Comparison of ENCODE assay signal across 8 cellular contexts in the genomic region with DNA sequence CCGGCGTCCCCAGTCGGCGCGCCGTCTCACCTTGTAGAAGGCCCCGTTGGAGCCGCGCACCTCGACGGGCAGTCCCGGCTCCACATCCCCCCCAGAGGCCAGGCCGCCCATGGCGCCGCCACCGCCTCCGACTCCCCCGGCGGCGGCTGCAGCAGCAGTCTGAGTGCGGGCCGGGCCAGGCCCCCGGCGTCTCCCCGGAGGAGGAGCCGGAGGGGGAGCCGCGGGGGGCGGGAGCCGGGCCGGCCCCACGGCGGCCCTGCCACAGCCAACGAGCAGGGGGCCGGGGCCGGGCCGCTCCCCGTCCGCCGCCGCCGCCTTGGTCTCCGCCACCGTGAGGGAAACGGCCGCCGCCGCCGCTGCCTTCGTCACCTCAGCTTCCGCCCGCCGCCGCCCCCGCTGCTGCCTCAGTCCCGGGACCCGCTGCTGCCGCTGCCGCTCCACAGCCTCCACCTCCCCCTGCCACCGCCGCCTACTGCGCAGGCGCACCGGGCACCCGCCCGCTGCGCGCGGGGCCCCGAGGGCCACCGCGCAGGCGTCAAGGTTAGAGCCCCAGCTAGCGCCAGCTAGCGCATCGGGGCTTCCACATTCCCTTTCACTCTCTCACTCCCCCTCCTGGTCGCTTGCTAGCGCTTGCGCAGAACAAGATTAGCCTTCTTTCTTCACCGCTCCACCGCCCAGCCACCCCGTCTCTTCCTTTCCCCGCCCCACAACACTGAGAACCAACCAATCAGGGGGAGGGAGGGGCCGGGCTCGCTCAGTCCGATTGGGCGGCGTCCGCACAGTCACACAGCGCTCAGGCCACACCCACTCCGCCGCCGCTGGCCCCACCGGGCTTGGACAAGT. TPM values are rescaled to one million over a fixed set of nuclear protein-coding genes. Genes with fewer than 3 reads are reported as not detected.
DNase-seq lines count a peak whose midpoint lies in the region; ATAC-seq and TF ChIP-seq lines count a peak whose summit lies in the region.

Gene FXR2 (minus strand): TSS at position 476 of the 843 bp plus-strand sequence. CDS start 365 bp downstream, at position 111.

- H3K9ac ChIP-seq in smooth muscle cell (ENCODE audit: low read depth): peak within 1 kb of the TSS; percentile 83

- peak within 1 kb of the TSS; percentile 47 for H2AFZ ChIP-seq in smooth muscle cell (ENCODE audit: low read depth)

- H3F3A ChIP-seq in smooth muscle cell (ENCODE audit: low read depth): no peaks in the 10 kb centered on the region

- TF ChIP-seq CTCF in WTC11 (IDR thresholded peaks at IDR 0.05): peak; percentile 36; the same call in 1 of the 2 replicates
- peak; percentile 72 for TF ChIP-seq CTCF in cardiac fibroblast (IDR thresholded peaks at IDR 0.05; ENCODE audit: low read depth, low read length)
- peak; percentile 43 for TF ChIP-seq CTCF in smooth muscle cell (IDR thresholded peaks at IDR 0.05; ENCODE audit: borderline replicate concordance, insufficient read depth, poor library complexity, severe bottlenecking)

- no peaks in the 10 kb centered on the region for H3K9me3 ChIP-seq in smooth muscle cell (replicated peaks; ENCODE audit: low read depth)

- H3K4me3 ChIP-seq in cardiac fibroblast (replicated peaks in 1 of 2; ENCODE audit: low read depth in 2 of 2, low read length in 2 of 2) (peak within 1 kb of the TSS; percentile 83 to 86), smooth muscle cell (peak within 1 kb of the TSS; percentile 58)

- ATAC-seq in GM18909 (IDR thresholded peaks at IDR 0.05; ENCODE audit: poor library complexity, unreplicated experiment): peak; percentile 89
- ATAC-seq in HG03175 (IDR thresholded peaks at IDR 0.05; ENCODE audit: unreplicated experiment): peak; percentile 91
- ATAC-seq in WTC11: peak; percentile 96

- no peaks in the 10 kb centered on the region for H3K36me3 ChIP-seq in smooth muscle cell (ENCODE audit: low read depth)

- peaks cover 22% of the 10 kb centered on the region for H3K4me1 Mint-ChIP-seq in WTC11

- H3K36me3 Mint-ChIP-seq in WTC11: peaks cover 6% of the 10 kb centered on the region; the same call in 1 of the 2 replicates

- no peaks in the 10 kb centered on the region for H3K27me3 Mint-ChIP-seq in WTC11 (ENCODE audit: low read depth)

- H4K20me1 ChIP-seq in smooth muscle cell (ENCODE audit: low read depth): peaks cover 43% of the 10 kb centered on the region

- CTCF ChIA-PET in WTC11 (lab: Charles Lee): interaction anchor here (0.9 to 3.5 kb wide), 22 partner anchors 13 to 376 kb away, joined by 3 to 47 read pairs (median 6); partner anchors contain the start of genes ATP1B2, DNAH2, MPDU1 and SAT2

- peak within 1 kb of the TSS; percentile 68 for H3K27ac ChIP-seq in smooth muscle cell (ENCODE audit: low read depth)

- H3K27ac Mint-ChIP-seq in WTC11: peak within 1 kb of the TSS; percentile 99

- peak within 1 kb of the TSS; percentile 83 for H3K4me3 Mint-ChIP-seq in WTC11

- no peaks in the 10 kb centered on the region for H3K27me3 ChIP-seq in smooth muscle cell (ENCODE audit: low read depth)

- peak; percentile 100 for DNase-seq in AG08396 (ENCODE audit: low spot score)
- DNase-seq in NCI-H226: peak; percentile 97
- DNase-seq in WTC11 (ENCODE audit: low spot score): peak; percentile 100
- DNase-seq in cardiac fibroblast (ENCODE audit: low read depth in 2 of 2): peak; percentile 100
- peak; percentile 99 for DNase-seq in iPS-NIHi11 (ENCODE audit: low spot score)
- peak; percentile 100 for DNase-seq in smooth muscle cell (lab: John Stamatoyannopoulos, UW; ENCODE audit: unreplicated experiment)

- POLR2A ChIA-PET in WTC11 (lab: Charles Lee): interaction anchor here (0.7 to 2.8 kb wide), 8 partner anchors 13 to 73 kb away, joined by 3 to 31 read pairs (median 5); partner anchors contain the start of genes ATP1B2, MPDU1, SAT2 and TP53

- 2% methylated on average over 51 of the region's 94 CpGs for WGBS in smooth muscle cell (ENCODE audit: low lambda C conversion rate)

- peak within 1 kb of the TSS; percentile 88 for H3K4me2 ChIP-seq in smooth muscle cell

- no peaks in the 10 kb centered on the region for H3K9me3 Mint-ChIP-seq in WTC11

- H3K79me2 ChIP-seq in smooth muscle cell (ENCODE audit: low read depth): peaks cover 43% of the 10 kb centered on the region

- H3K4me1 ChIP-seq in smooth muscle cell (ENCODE audit: low read depth): peaks cover 18% of the 10 kb centered on the region

TF ChIP-seq in WTC11, 78 proteins besides CTCF, POLR2A, EP300 and RAD21:
- TF ChIP-seq ETV6 (CRISPR knock-in tag; IDR thresholded peaks at IDR 0.05) (0 out of 2 replicates have a peak, but pooled peaks have one; percentile 39), FOXP4 (CRISPR knock-in tag; IDR thresholded peaks at IDR 0.05) (0 out of 2 replicates have a peak, but pooled peaks have one; percentile 42), SP1 (CRISPR knock-in tag; conservative IDR thresholded peaks at IDR 0.05) (peak; percentile 76), PRRX2 (CRISPR knock-in tag; IDR thresholded peaks at IDR 0.05) (no peak), FOXK1 (CRISPR knock-in tag; IDR thresholded peaks at IDR 0.05) (peak; percentile 64; the same call in 1 of the 2 replicates), NFYB (CRISPR knock-in tag; conservative IDR thresholded peaks at IDR 0.05; ENCODE audit: low read depth) (peak; percentile 79), CREB1 (CRISPR knock-in tag; IDR thresholded peaks at IDR 0.05) (no peak), FOXJ3 (CRISPR knock-in tag; IDR thresholded peaks at IDR 0.05; ENCODE audit: borderline replicate concordance) (no peak), ZNF423 (CRISPR knock-in tag; IDR thresholded peaks at IDR 0.05) (0 out of 2 replicates have a peak, but pooled peaks have one; percentile 38), ZNF416 (CRISPR knock-in tag; IDR thresholded peaks at IDR 0.05) (no peak)
- TF ChIP-seq, protein P1, sequence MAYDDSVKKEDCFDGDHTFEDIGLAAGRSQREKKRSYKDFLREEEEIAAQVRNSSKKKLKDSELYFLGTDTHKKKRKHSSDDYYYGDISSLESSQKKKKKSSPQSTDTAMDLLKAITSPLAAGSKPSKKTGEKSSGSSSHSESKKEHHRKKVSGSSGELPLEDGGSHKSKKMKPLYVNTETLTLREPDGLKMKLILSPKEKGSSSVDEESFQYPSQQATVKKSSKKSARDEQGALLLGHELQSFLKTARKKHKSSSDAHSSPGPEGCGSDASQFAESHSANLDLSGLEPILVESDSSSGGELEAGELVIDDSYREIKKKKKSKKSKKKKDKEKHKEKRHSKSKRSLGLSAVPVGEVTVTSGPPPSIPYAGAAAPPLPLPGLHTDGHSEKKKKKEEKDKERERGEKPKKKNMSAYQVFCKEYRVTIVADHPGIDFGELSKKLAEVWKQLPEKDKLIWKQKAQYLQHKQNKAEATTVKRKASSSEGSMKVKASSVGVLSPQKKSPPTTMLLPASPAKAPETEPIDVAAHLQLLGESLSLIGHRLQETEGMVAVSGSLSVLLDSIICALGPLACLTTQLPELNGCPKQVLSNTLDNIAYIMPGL (CRISPR knock-in tag; IDR thresholded peaks at IDR 0.05): peak; percentile 8; the same call in 1 of the 2 replicates
- TF ChIP-seq, protein P2, sequence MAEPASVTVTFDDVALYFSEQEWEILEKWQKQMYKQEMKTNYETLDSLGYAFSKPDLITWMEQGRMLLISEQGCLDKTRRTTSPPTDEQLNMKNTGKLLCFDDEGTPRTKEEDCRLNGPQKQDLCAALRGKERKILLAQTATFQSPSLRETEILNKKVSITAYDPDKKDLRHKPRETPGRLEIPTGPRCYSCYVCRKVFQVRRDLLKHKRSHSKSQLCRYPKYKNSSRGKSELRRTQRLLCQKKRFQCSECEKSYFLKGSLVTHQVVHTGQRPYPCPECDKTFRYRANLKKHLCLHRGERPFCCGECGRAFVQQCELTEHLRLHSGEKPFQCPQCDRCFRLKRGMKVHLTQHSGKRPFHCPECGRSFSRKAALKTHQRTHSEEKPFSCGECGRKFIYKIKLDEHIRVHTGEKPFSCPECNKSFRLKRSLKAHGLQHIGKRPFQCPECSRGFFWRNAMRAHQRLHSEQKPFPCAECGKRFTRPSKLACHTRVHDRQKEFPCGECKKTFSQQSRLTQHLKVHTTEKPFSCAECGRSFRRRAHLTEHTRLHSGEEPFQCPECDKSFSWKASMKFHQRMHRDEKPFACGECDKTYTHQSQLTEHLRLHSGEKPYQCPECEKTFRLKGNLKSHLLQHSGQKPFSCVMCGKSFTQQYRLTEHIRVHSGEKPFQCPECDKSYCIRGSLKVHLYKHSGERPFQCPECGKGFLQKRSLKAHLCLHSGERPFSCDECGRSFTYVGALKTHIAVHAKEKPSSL (CRISPR knock-in tag; conservative IDR thresholded peaks at IDR 0.05): no peak

RNA-seq across cellular contexts. Expression of gene FXR2, which starts in this region (rescaled TPM):
- 32.5 to 35.1 TPM (median 33.3 TPM) in 3 replicates for total RNA-seq in WTC11 (2021)
- total RNA-seq in smooth muscle cell: 22.8 and 31.1 TPM in 2 replicates
- 50.0 and 50.6 TPM in 2 replicates for polyA plus RNA-seq in smooth muscle cell

Comparison
In these comparisons a context has a peak if more than half of its experiments do, and no peak if none do; other contexts are left out.
1. Peak in every context shown above with its lines: DNase-seq, ATAC-seq, H3K4me3 ChIP-seq and H3K27ac ChIP-seq.